Comparison of ENCODE assay signal across 8 cellular contexts in genomic region chr19:37654525-37654832, GRCh38. TPM values are rescaled to one million over a fixed set of nuclear protein-coding genes. Genes with fewer than 3 reads are reported as not detected.
A peak's percentile ranks its signal among the peaks of the same experiment; 100 is the strongest.
DNase-seq lines count a peak whose midpoint lies in the region; ATAC-seq and TF ChIP-seq lines count a peak whose summit lies in the region.

No MANE protein-coding gene starts in this region.

- H2AFZ ChIP-seq in mammary epithelial cell (ENCODE audit: low read depth, low read length) = peak overlapping the region; percentile 100

- WGBS in mammary epithelial cell (ENCODE audit: low coverage, missing lambda C conversion rate) = 1% methylated on average over 9 of the region's 9 CpGs
- WGBS in lung, 2 donors = 0 to 1% methylated on average over 9 of the region's 9 CpGs
- 1% methylated on average over 9 of the region's 9 CpGs for WGBS in tibial nerve, 2 donors

- H3K9me3 ChIP-seq in mammary epithelial cell (replicated peaks; ENCODE audit: insufficient read depth, low read length) = peaks cover 2% of the 10 kb centered on the region
- H3K9me3 ChIP-seq in lung (ENCODE audit: control insufficient read depth in 2 of 2, insufficient read depth in 1 of 2, low read length in 1 of 2) = peaks cover 0 to 6% of the 10 kb centered on the region in 2 donors
- peaks cover 0 to 10% (median 3%) of the 10 kb centered on the region in 4 donors for H3K9me3 ChIP-seq in tibial nerve

- no peak for DNase-seq in stimulated activated naive CD8-positive, alpha-beta T cell treated with anti-CD3 and anti-CD28 coated beads, Interleukin-15, Interleukin-2, amounts not matched to agents 100 U/mL and 50 U/mL, for 24 hours
- DNase-seq in NCI-H510A (lab: John Stamatoyannopoulos, UW) = peak; percentile 19
- DNase-seq in mammary epithelial cell = peak; percentile 18
- no peak for DNase-seq in lung (ENCODE audit: low spot score)
- no peak for DNase-seq in tibial nerve (ENCODE audit: low spot score in 2 of 2)
- DNase-seq in occipital lobe (lab: John Stamatoyannopoulos, UW) = no peak

- BruUV-seq in mammary epithelial cell (replicated peaks; lab: Mats Ljungman, UMichigan) = no TSS peak

- peaks cover 37% of the 10 kb centered on the region for H3K4me1 Mint-ChIP-seq in stimulated activated naive CD8-positive, alpha-beta T cell treated with anti-CD3 and anti-CD28 coated beads, Interleukin-15, Interleukin-2, amounts not matched to agents 100 ng/mL and 50 ng/mL, for 24 hours (ENCODE audit: low read depth)

- H4K20me1 ChIP-seq in mammary epithelial cell (ENCODE audit: insufficient read depth, low read length) = no peaks in the 10 kb centered on the region

- TF ChIP-seq CTCF in mammary epithelial cell (conservative IDR thresholded peaks at IDR 0.05 in 1 of 2, IDR thresholded peaks at IDR 0.05 in 1 of 2; ENCODE audit: extremely low read depth in 1 of 2, insufficient read depth in 1 of 2, low read depth in 1 of 2, low read length in 2 of 2) (no peak), lung (IDR thresholded peaks at IDR 0.05; ENCODE audit: control extremely low read depth, extremely low read depth) (no peak), tibial nerve (IDR thresholded peaks at IDR 0.05) (no peak)

- TF ChIP-seq EP300 in tibial nerve (IDR thresholded peaks at IDR 0.05) = no peak

- dilution Hi-C loops in mammary epithelial cell (cut with HindIII; ENCODE audit: low sequenced_read_pairs) = no loop called here

- peak overlapping the region; percentile 56 for H3K27ac Mint-ChIP-seq in stimulated activated naive CD8-positive, alpha-beta T cell treated with anti-CD3 and anti-CD28 coated beads, Interleukin-15, Interleukin-2, amounts not matched to agents 100 ng/mL and 50 ng/mL, for 24 hours

- H3K36me3 ChIP-seq in mammary epithelial cell (ENCODE audit: insufficient read depth, low read length) = no peaks in the 10 kb centered on the region
- H3K36me3 ChIP-seq in lung (ENCODE audit: control insufficient read depth in 2 of 2, insufficient read depth in 2 of 2, low read length in 2 of 2) = no peaks in the 10 kb centered on the region
- H3K36me3 ChIP-seq in tibial nerve = peaks cover 0 to 18% (median 0%) of the 10 kb centered on the region in 3 donors

- H3K4me1 ChIP-seq in mammary epithelial cell (ENCODE audit: insufficient read depth, low read length) (peaks cover 2% of the 10 kb centered on the region), lung (ENCODE audit: control insufficient read depth in 2 of 2, insufficient read depth in 2 of 2, low read length in 2 of 2) (peaks cover 0 to 3% of the 10 kb centered on the region in 2 donors), tibial nerve (peaks cover 0 to 31% (median 11%) of the 10 kb centered on the region in 4 donors)

- peaks cover 19% of the 10 kb centered on the region for H3K9me3 Mint-ChIP-seq in stimulated activated naive CD8-positive, alpha-beta T cell treated with anti-CD3 and anti-CD28 coated beads, Interleukin-15, Interleukin-2, amounts not matched to agents 100 ng/mL and 50 ng/mL, for 24 hours

- CTCF ChIA-PET in mammary epithelial cell (lab: Charles Lee; ENCODE audit: low non-redundant PET) = no interaction called here

- peak overlapping the region; percentile 94 for H3K4me3 Mint-ChIP-seq in stimulated activated naive CD8-positive, alpha-beta T cell treated with anti-CD3 and anti-CD28 coated beads, Interleukin-15, Interleukin-2, amounts not matched to agents 100 ng/mL and 50 ng/mL, for 24 hours

- in situ Hi-C loops in mammary epithelial cell (cut with MboI; ENCODE audit: low sequenced_read_pairs in 2 of 2) = no loop called here

- ATAC-seq in stimulated activated naive CD8-positive, alpha-beta T cell treated with anti-CD3 and anti-CD28 coated beads, Interleukin-15, Interleukin-2, amounts not matched to agents 100 U/mL and 50 U/mL, for 24 hours = no peak
- ATAC-seq in lung (ENCODE audit: insufficient read depth, low FRiP score) (no peak), HG03342 (IDR thresholded peaks at IDR 0.05; ENCODE audit: unreplicated experiment) (no peak)

- intact Hi-C loops in mammary epithelial cell (cut with micrococcal nuclease) = no loop called here

- no peaks in the 10 kb centered on the region for H3K27me3 Mint-ChIP-seq in stimulated activated naive CD8-positive, alpha-beta T cell treated with anti-CD3 and anti-CD28 coated beads, Interleukin-15, Interleukin-2, amounts not matched to agents 100 ng/mL and 50 ng/mL, for 24 hours

- no peak for TF ChIP-seq POLR2A in tibial nerve (IDR thresholded peaks at IDR 0.05)

- peaks cover 41% of the 10 kb centered on the region for H3K36me3 Mint-ChIP-seq in stimulated activated naive CD8-positive, alpha-beta T cell treated with anti-CD3 and anti-CD28 coated beads, Interleukin-15, Interleukin-2, amounts not matched to agents 100 ng/mL and 50 ng/mL, for 24 hours (ENCODE audit: low read depth)

- peak overlapping the region; percentile 74 to 87 (median 79) for H3K4me3 ChIP-seq in mammary epithelial cell (replicated peaks in 1 of 3; ENCODE audit: insufficient read depth in 1 of 3, low read depth in 2 of 3, low read length in 3 of 3)
- H3K4me3 ChIP-seq in lung = peak overlapping the region; percentile 60
- H3K4me3 ChIP-seq in tibial nerve = peak overlapping the region; percentile 47 to 94 (median 82)

- peak overlapping the region; percentile 67 for H3K27ac ChIP-seq in mammary epithelial cell (ENCODE audit: insufficient read depth, low read depth, low read length)
- H3K27ac ChIP-seq in lung (ENCODE audit: low read depth in 1 of 2, low read length in 1 of 2) = peak overlapping the region; percentile 89 to 93
- peak overlapping the region; percentile 81 to 94 (median 85) for H3K27ac ChIP-seq in tibial nerve

- peaks cover 48% of the 10 kb centered on the region for H3K79me2 ChIP-seq in mammary epithelial cell (ENCODE audit: insufficient read depth, low read length)

- H3K4me2 ChIP-seq in mammary epithelial cell (ENCODE audit: insufficient read depth, low read depth, low read length) = peak overlapping the region; percentile 99

- H3K27me3 ChIP-seq in mammary epithelial cell (ENCODE audit: insufficient read depth, low read length) (no peaks in the 10 kb centered on the region), lung (ENCODE audit: control insufficient read depth, insufficient read depth) (no peaks in the 10 kb centered on the region), tibial nerve (no peaks in the 10 kb centered on the region)

- peak overlapping the region; percentile 72 for H3K9ac ChIP-seq in mammary epithelial cell (ENCODE audit: insufficient read depth, low read length)

RNA-seq across cellular contexts. Expression of gene ZFP30, which starts 0.8 kb away (rescaled TPM):
- 10 to 100 TPM; 10.9 to 19.2 TPM for total RNA-seq in mammary epithelial cell
- polyA plus RNA-seq in mammary epithelial cell = 1.8 TPM
- 2.0 TPM for polyA minus RNA-seq in mammary epithelial cell
- 10 to 100 TPM in 1 of 2 donors, 1 to 10 TPM in 1; 8.6 to 20.7 TPM for total RNA-seq in lung
- polyA plus RNA-seq in lung = 1 to 10 TPM; 2.0 to 4.8 TPM
- total RNA-seq in tibial nerve = 10 to 100 TPM; 10.2 to 40.6 (median 16.9) TPM
- 80.6 TPM for total RNA-seq in occipital lobe

RNA-seq across cellular contexts. Expression of gene ZNF540, which starts 59.8 kb away (rescaled TPM):
- total RNA-seq in mammary epithelial cell (1 to 10 TPM in 1 of 2 donors, under 1 TPM in 1; 0.73 to 1.5 TPM), lung (1 to 10 TPM; 2.3 to 5.7 TPM), tibial nerve (10 to 100 TPM in 1 of 4 donors, 1 to 10 TPM in 3; 4.2 to 10.5 (median 6.5) TPM), occipital lobe (22.0 TPM)
- polyA plus RNA-seq in mammary epithelial cell (0.34 TPM), lung (1 to 10 TPM; 1.2 to 3.6 TPM)
- not detected for polyA minus RNA-seq in mammary epithelial cell

RNA-seq across cellular contexts. Expression of gene ZNF571, which starts 59.9 kb away (rescaled TPM):
- total RNA-seq in mammary epithelial cell (1 to 10 TPM; 3.8 to 5.3 TPM), lung (10 to 100 TPM in 1 of 2 donors, 1 to 10 TPM in 1; 3.1 to 12.6 TPM), tibial nerve (10 to 100 TPM in 1 of 4 donors, 1 to 10 TPM in 3; 3.9 to 11.2 (median 7.3) TPM), occipital lobe (11.7 TPM)
- polyA plus RNA-seq in mammary epithelial cell (0.84 TPM), lung (1 to 10 TPM; 1.3 to 3.3 TPM)
- polyA minus RNA-seq in mammary epithelial cell = 0.10 TPM

Comparison
In these comparisons a context has a peak if more than half of its experiments do, and no peak if none do; other contexts are left out.
1. DNase-seq: peak in NCI-H510A (single experiment) and mammary epithelial cell (single experiment); none in stimulated activated naive CD8-positive, alpha-beta T cell treated with anti-CD3 and anti-CD28 coated beads, Interleukin-15, Interleukin-2, amounts not matched to agents 100 U/mL and 50 U/mL, for 24 hours (single experiment), lung (single experiment), tibial nerve (0 of 2) and occipital lobe (single experiment).
2. Peak in every context shown above with its lines, with median percentiles within 50 percentile points of each other: H3K27ac ChIP-seq and H3K4me3 ChIP-seq.